Comparison of ENCODE assay signal across 2 cellular contexts in genomic region chr12:51082561-51083139, GRCh38.
TF ChIP-seq lines count a peak whose summit lies in the region.

No MANE protein-coding gene starts in this region.

TF ChIP-seq in HEK293T, 16 proteins besides CTCF, POLR2A, EP300 and RAD21:
- TF ChIP-seq NFRKB (IDR thresholded peaks at IDR 0.05) (no peak), L3MBTL2 (conservative IDR thresholded peaks at IDR 0.05) (peak; percentile 61), ZNF384 (IDR thresholded peaks at IDR 0.05) (no peak), TARDBP (IDR thresholded peaks at IDR 0.05) (no peak), FOXA1 (IDR thresholded peaks at IDR 0.05) (no peak), SUZ12 (IDR thresholded peaks at IDR 0.05) (no peak)

TF ChIP-seq in K562, 482 proteins besides CTCF, POLR2A, EP300 and RAD21 (continues in another document):
- TF ChIP-seq, protein P1, sequence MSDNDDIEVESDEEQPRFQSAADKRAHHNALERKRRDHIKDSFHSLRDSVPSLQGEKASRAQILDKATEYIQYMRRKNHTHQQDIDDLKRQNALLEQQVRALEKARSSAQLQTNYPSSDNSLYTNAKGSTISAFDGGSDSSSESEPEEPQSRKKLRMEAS (CRISPR knock-in tag; IDR thresholded peaks at IDR 0.05), result no peak
- TF ChIP-seq LARP7 (IDR thresholded peaks at IDR 0.05), result peak; percentile 80; the same call in 1 of the 2 replicates
- TF ChIP-seq ZBTB49 (CRISPR knock-in tag; IDR thresholded peaks at IDR 0.05; ENCODE audit: borderline replicate concordance), result 0 out of 2 replicates have a peak, but pooled peaks have one; percentile 36
- TF ChIP-seq ARID4B (CRISPR knock-in tag; IDR thresholded peaks at IDR 0.05), result no peak
- TF ChIP-seq BHLHE40 (IDR thresholded peaks at IDR 0.05; ENCODE audit: low read length), result no peak
- TF ChIP-seq ZNF444 (CRISPR knock-in tag; IDR thresholded peaks at IDR 0.05), result no peak
- peak; percentile 25; the same call in 1 of the 2 replicates for TF ChIP-seq ELF4 (CRISPR knock-in tag; IDR thresholded peaks at IDR 0.05)
- TF ChIP-seq, protein P2, sequence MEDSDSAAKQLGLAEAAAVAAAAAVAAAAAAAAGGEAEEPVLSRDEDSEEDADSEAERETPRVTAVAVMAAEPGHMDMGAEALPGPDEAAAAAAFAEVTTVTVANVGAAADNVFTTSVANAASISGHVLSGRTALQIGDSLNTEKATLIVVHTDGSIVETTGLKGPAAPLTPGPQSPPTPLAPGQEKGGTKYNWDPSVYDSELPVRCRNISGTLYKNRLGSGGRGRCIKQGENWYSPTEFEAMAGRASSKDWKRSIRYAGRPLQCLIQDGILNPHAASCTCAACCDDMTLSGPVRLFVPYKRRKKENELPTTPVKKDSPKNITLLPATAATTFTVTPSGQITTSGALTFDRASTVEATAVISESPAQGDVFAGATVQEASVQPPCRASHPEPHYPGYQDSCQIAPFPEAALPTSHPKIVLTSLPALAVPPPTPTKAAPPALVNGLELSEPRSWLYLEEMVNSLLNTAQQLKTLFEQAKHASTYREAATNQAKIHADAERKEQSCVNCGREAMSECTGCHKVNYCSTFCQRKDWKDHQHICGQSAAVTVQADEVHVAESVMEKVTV (CRISPR knock-in tag; IDR thresholded peaks at IDR 0.05), result no peak
- TF ChIP-seq NBN (IDR thresholded peaks at IDR 0.05; ENCODE audit: low read depth), result peak; percentile 61; the same call in 1 of the 2 replicates
- TF ChIP-seq HDAC1 (IDR thresholded peaks at IDR 0.05), result 0 out of 4 replicates have a peak, but pooled peaks of 1 of the 2 experiments have one; percentile 69
- no peak for TF ChIP-seq ZNF239 (CRISPR knock-in tag; IDR thresholded peaks at IDR 0.05)
- 0 out of 2 replicates have a peak, but pooled peaks have one; percentile 29 for TF ChIP-seq THRB (CRISPR knock-in tag; conservative IDR thresholded peaks at IDR 0.05)
- TF ChIP-seq HBP1 (CRISPR knock-in tag; IDR thresholded peaks at IDR 0.05), result peak; percentile 58; the same call in 1 of the 2 replicates
- TF ChIP-seq REST (CRISPR knock-in tag; IDR thresholded peaks at IDR 0.05; ENCODE audit: low read depth), result no peak
- 0 out of 2 replicates have a peak, but pooled peaks have one; percentile 30 for TF ChIP-seq CC2D1A (IDR thresholded peaks at IDR 0.05)
- no peak for TF ChIP-seq MLX (CRISPR knock-in tag; conservative IDR thresholded peaks at IDR 0.05)
- TF ChIP-seq, protein P3, sequence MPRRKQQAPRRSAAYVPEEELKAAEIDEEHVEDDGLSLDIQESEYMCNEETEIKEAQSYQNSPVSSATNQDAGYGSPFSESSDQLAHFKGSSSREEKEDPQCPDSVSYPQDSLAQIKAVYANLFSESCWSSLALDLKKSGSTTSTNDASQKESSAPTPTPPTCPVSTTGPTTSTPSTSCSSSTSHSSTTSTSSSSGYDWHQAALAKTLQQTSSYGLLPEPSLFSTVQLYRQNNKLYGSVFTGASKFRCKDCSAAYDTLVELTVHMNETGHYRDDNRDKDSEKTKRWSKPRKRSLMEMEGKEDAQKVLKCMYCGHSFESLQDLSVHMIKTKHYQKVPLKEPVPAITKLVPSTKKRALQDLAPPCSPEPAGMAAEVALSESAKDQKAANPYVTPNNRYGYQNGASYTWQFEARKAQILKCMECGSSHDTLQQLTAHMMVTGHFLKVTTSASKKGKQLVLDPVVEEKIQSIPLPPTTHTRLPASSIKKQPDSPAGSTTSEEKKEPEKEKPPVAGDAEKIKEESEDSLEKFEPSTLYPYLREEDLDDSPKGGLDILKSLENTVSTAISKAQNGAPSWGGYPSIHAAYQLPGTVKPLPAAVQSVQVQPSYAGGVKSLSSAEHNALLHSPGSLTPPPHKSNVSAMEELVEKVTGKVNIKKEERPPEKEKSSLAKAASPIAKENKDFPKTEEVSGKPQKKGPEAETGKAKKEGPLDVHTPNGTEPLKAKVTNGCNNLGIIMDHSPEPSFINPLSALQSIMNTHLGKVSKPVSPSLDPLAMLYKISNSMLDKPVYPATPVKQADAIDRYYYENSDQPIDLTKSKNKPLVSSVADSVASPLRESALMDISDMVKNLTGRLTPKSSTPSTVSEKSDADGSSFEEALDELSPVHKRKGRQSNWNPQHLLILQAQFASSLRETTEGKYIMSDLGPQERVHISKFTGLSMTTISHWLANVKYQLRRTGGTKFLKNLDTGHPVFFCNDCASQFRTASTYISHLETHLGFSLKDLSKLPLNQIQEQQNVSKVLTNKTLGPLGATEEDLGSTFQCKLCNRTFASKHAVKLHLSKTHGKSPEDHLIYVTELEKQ (CRISPR knock-in tag; IDR thresholded peaks at IDR 0.05), result no peak
- TF ChIP-seq SMAD3 (CRISPR knock-in tag; conservative IDR thresholded peaks at IDR 0.05), result no peak
- TF ChIP-seq LCOR (CRISPR knock-in tag; IDR thresholded peaks at IDR 0.05), result peak; percentile 16; the same call in 1 of the 2 replicates
- TF ChIP-seq SMARCE1 (IDR thresholded peaks at IDR 0.05), result peak; percentile 71
- TF ChIP-seq HDGF (IDR thresholded peaks at IDR 0.05), result 0 out of 2 replicates have a peak, but pooled peaks have one; percentile 67
- TF ChIP-seq HDAC3 (IDR thresholded peaks at IDR 0.05; ENCODE audit: borderline replicate concordance, partially characterized antibody), result no peak
- peak; percentile 55; the same call in 1 of the 2 replicates for TF ChIP-seq BCOR (IDR thresholded peaks at IDR 0.05)
- no peak for TF ChIP-seq FOXJ3 (CRISPR knock-in tag; IDR thresholded peaks at IDR 0.05)
- TF ChIP-seq OTX1 (CRISPR knock-in tag; IDR thresholded peaks at IDR 0.05), result 0 out of 2 replicates have a peak, but pooled peaks have one; percentile 7
- TF ChIP-seq, protein P4, sequence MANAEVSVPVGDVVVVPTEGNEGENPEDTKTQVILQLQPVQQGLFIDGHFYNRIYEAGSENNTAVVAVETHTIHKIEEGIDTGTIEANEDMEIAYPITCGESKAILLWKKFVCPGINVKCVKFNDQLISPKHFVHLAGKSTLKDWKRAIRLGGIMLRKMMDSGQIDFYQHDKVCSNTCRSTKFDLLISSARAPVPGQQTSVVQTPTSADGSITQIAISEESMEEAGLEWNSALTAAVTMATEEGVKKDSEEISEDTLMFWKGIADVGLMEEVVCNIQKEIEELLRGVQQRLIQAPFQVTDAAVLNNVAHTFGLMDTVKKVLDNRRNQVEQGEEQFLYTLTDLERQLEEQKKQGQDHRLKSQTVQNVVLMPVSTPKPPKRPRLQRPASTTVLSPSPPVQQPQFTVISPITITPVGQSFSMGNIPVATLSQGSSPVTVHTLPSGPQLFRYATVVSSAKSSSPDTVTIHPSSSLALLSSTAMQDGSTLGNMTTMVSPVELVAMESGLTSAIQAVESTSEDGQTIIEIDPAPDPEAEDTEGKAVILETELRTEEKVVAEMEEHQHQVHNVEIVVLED (CRISPR knock-in tag; IDR thresholded peaks at IDR 0.05), result no peak
- no peak for TF ChIP-seq E2F3 (CRISPR knock-in tag; IDR thresholded peaks at IDR 0.05)
- no peak for TF ChIP-seq ATF7 (IDR thresholded peaks at IDR 0.05)
- TF ChIP-seq EHMT2 (IDR thresholded peaks at IDR 0.05), result peak; percentile 38; the same call in 1 of the 2 replicates
- TF ChIP-seq TAF15 (IDR thresholded peaks at IDR 0.05; ENCODE audit: low read depth, low read length), result no peak
- no peak for TF ChIP-seq GATAD2A (IDR thresholded peaks at IDR 0.05)
- TF ChIP-seq SAFB (IDR thresholded peaks at IDR 0.05; ENCODE audit: borderline replicate concordance, low read depth, low read length), result no peak
- no peak for TF ChIP-seq ZNF583 (CRISPR knock-in tag; IDR thresholded peaks at IDR 0.05)
- TF ChIP-seq ZNF830 (CRISPR knock-in tag; IDR thresholded peaks at IDR 0.05), result no peak
